ENCODE assay signal across 1 cellular context in genomic region chr12:27123642-27124041, GRCh38.
TF ChIP-seq lines count a peak whose summit lies in the region.

No MANE protein-coding gene starts in this region.

TF ChIP-seq in K562, 482 proteins besides CTCF, POLR2A, EP300 and RAD21 (continued from another document):
- peak; percentile 53; the same call in 1 of the 2 replicates for TF ChIP-seq DEAF1 (CRISPR knock-in tag; IDR thresholded peaks at IDR 0.05)
- no peak for TF ChIP-seq DDX20 (tag; IDR thresholded peaks at IDR 0.05; ENCODE audit: low read depth)
- TF ChIP-seq FOXM1 (IDR thresholded peaks at IDR 0.05; ENCODE audit: low read depth) = no peak
- no peak for TF ChIP-seq FOXM1 (CRISPR knock-in tag; IDR thresholded peaks at IDR 0.05; ENCODE audit: low read depth)
- no peak for TF ChIP-seq TEAD4 (IDR thresholded peaks at IDR 0.05; ENCODE audit: low read length)
- TF ChIP-seq TEAD4 (CRISPR knock-in tag; IDR thresholded peaks at IDR 0.05; ENCODE audit: borderline replicate concordance) = no peak
- no peak for TF ChIP-seq SIX5 (IDR thresholded peaks at IDR 0.05; ENCODE audit: borderline replicate concordance in 1 of 2, insufficient read depth in 1 of 2, low read depth in 1 of 2, low read length in 2 of 2)
- no peak for TF ChIP-seq CBX2 (IDR thresholded peaks at IDR 0.05; ENCODE audit: insufficient read depth, low read length, poor library complexity, severe bottlenecking)
- TF ChIP-seq ZNF699 (CRISPR knock-in tag; IDR thresholded peaks at IDR 0.05; ENCODE audit: insufficient replicate concordance) = no peak
- TF ChIP-seq RBBP5 (IDR thresholded peaks at IDR 0.05; ENCODE audit: borderline replicate concordance, insufficient read depth, low read length, poor library complexity, severe bottlenecking) = no peak
- TF ChIP-seq MEF2A (IDR thresholded peaks at IDR 0.05; ENCODE audit: control insufficient read depth, low read depth, low read length) = no peak
- 0 out of 2 replicates have a peak, but pooled peaks have one; percentile 22 for TF ChIP-seq SMC3 (conservative IDR thresholded peaks at IDR 0.05; ENCODE audit: insufficient read depth, low read depth, low read length)
- no peak for TF ChIP-seq CEBPZ (IDR thresholded peaks at IDR 0.05; ENCODE audit: borderline replicate concordance, low read depth, low read length)
